ENCODE assay signal across 1 cellular context in the genomic region with DNA sequence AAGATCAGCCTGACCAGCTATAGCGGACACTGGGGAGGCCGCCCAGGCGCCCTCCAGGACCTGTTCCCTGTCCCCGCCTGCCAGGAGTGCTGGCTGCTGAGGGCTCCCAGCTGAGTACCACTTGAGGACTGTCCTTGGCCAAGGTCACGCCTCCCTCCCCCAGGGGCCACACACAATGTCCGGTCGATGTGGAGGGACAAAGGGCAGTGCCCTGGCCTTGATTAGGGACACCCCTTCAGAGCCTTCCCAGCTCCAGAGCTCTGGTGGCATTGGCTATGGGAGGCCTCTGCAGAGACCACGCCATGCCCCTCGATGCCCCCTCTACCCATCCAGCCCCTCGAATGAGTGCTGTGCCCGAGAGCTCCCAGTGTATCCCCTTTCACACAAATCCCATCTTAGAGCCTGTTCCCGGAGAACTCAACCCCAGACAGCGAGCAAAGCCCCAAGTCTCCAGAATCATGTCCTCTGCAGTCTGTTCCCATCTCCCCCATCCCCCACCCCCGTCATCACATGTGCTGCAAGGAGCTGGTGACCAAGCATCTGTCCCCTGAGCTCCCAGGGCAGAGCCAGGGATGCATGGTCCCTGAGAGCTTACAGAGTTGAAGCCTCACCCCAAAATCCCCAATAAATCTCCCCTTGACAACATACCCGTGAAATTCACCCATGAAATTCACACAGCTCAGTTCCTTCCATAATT.
TF ChIP-seq lines count a peak whose summit lies in the region.

No MANE protein-coding gene starts in this region.

TF ChIP-seq in HepG2, 621 proteins besides CTCF, POLR2A, EP300 and RAD21 (continued from another document and continues in another):
- TF ChIP-seq, protein P1, sequence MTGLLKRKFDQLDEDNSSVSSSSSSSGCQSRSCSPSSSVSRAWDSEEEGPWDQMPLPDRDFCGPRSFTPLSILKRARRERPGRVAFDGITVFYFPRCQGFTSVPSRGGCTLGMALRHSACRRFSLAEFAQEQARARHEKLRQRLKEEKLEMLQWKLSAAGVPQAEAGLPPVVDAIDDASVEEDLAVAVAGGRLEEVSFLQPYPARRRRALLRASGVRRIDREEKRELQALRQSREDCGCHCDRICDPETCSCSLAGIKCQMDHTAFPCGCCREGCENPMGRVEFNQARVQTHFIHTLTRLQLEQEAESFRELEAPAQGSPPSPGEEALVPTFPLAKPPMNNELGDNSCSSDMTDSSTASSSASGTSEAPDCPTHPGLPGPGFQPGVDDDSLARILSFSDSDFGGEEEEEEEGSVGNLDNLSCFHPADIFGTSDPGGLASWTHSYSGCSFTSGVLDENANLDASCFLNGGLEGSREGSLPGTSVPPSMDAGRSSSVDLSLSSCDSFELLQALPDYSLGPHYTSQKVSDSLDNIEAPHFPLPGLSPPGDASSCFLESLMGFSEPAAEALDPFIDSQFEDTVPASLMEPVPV (CRISPR knock-in tag; IDR thresholded peaks at IDR 0.05) = no peak
- TF ChIP-seq SRF (IDR thresholded peaks at IDR 0.05; ENCODE audit: low read depth, low read length) (no peak), HNRNPL (IDR thresholded peaks at IDR 0.05; ENCODE audit: low read depth, low read length) (0 out of 2 replicates have a peak, but pooled peaks have one; percentile 75), ZNF724P (CRISPR knock-in tag; IDR thresholded peaks at IDR 0.05; ENCODE audit: borderline replicate concordance) (no peak), MED1 (CRISPR knock-in tag; IDR thresholded peaks at IDR 0.05) (peak; percentile 89), ISL2 (CRISPR knock-in tag; IDR thresholded peaks at IDR 0.05) (peak; percentile 41; the same call in 1 of the 2 replicates), ZNF446 (CRISPR knock-in tag; IDR thresholded peaks at IDR 0.05) (0 out of 2 replicates have a peak, but pooled peaks have one; percentile 26), ARNT2 (CRISPR knock-in tag; IDR thresholded peaks at IDR 0.05; ENCODE audit: low read depth) (0 out of 2 replicates have a peak, but pooled peaks have one; percentile 11), MYC (CRISPR knock-in tag; IDR thresholded peaks at IDR 0.05; ENCODE audit: borderline replicate concordance) (0 out of 2 replicates have a peak, but pooled peaks have one; percentile 34), SOX13 (IDR thresholded peaks at IDR 0.05) (0 out of 2 replicates have a peak, but pooled peaks have one; percentile 20), SOX13 (CRISPR knock-in tag; conservative IDR thresholded peaks at IDR 0.05 in 1 of 2, IDR thresholded peaks at IDR 0.05 in 1 of 2) (peak in 1 of 2 experiments; percentile 87; a peak in 2 of 4 replicates), ZMYM3 (CRISPR knock-in tag; IDR thresholded peaks at IDR 0.05) (peak; percentile 72), ZFX (CRISPR knock-in tag; IDR thresholded peaks at IDR 0.05; ENCODE audit: low read depth) (peak; percentile 70), ZNF746 (CRISPR knock-in tag; IDR thresholded peaks at IDR 0.05) (peak; percentile 77), ZNF296 (CRISPR knock-in tag; conservative IDR thresholded peaks at IDR 0.05) (0 out of 2 replicates have a peak, but pooled peaks have one; percentile 17), ZMYM4 (CRISPR knock-in tag; IDR thresholded peaks at IDR 0.05) (peak; percentile 70), DPF2 (CRISPR knock-in tag; IDR thresholded peaks at IDR 0.05; ENCODE audit: borderline replicate concordance, low read depth) (peak; percentile 88)
- TF ChIP-seq, protein P2, sequence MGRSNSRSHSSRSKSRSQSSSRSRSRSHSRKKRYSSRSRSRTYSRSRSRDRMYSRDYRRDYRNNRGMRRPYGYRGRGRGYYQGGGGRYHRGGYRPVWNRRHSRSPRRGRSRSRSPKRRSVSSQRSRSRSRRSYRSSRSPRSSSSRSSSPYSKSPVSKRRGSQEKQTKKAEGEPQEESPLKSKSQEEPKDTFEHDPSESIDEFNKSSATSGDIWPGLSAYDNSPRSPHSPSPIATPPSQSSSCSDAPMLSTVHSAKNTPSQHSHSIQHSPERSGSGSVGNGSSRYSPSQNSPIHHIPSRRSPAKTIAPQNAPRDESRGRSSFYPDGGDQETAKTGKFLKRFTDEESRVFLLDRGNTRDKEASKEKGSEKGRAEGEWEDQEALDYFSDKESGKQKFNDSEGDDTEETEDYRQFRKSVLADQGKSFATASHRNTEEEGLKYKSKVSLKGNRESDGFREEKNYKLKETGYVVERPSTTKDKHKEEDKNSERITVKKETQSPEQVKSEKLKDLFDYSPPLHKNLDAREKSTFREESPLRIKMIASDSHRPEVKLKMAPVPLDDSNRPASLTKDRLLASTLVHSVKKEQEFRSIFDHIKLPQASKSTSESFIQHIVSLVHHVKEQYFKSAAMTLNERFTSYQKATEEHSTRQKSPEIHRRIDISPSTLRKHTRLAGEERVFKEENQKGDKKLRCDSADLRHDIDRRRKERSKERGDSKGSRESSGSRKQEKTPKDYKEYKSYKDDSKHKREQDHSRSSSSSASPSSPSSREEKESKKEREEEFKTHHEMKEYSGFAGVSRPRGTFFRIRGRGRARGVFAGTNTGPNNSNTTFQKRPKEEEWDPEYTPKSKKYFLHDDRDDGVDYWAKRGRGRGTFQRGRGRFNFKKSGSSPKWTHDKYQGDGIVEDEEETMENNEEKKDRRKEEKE (IDR thresholded peaks at IDR 0.05) = no peak
- TF ChIP-seq, protein P3, sequence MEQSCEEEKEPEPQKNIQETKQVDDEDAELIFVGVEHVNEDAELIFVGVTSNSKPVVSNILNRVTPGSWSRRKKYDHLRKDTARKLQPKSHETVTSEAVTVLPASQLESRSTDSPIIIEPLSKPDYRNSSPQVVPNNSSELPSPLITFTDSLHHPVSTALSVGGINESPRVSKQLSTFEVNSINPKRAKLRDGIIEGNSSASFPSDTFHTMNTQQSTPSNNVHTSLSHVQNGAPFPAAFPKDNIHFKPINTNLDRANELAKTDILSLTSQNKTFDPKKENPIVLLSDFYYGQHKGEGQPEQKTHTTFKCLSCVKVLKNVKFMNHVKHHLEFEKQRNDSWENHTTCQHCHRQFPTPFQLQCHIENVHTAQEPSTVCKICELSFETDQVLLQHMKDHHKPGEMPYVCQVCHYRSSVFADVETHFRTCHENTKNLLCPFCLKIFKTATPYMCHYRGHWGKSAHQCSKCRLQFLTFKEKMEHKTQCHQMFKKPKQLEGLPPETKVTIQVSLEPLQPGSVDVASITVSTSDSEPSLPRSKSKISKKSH (CRISPR knock-in tag; IDR thresholded peaks at IDR 0.05; ENCODE audit: borderline replicate concordance) = no peak; the same call in 1 of the 2 replicates
- TF ChIP-seq, protein P4, sequence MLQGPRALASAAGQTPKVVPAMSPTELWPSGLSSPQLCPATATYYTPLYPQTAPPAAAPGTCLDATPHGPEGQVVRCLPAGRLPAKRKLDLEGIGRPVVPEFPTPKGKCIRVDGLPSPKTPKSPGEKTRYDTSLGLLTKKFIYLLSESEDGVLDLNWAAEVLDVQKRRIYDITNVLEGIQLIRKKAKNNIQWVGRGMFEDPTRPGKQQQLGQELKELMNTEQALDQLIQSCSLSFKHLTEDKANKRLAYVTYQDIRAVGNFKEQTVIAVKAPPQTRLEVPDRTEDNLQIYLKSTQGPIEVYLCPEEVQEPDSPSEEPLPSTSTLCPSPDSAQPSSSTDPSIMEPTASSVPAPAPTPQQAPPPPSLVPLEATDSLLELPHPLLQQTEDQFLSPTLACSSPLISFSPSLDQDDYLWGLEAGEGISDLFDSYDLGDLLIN (CRISPR knock-in tag; IDR thresholded peaks at IDR 0.05; ENCODE audit: borderline replicate concordance) = no peak
- TF ChIP-seq, protein P5, sequence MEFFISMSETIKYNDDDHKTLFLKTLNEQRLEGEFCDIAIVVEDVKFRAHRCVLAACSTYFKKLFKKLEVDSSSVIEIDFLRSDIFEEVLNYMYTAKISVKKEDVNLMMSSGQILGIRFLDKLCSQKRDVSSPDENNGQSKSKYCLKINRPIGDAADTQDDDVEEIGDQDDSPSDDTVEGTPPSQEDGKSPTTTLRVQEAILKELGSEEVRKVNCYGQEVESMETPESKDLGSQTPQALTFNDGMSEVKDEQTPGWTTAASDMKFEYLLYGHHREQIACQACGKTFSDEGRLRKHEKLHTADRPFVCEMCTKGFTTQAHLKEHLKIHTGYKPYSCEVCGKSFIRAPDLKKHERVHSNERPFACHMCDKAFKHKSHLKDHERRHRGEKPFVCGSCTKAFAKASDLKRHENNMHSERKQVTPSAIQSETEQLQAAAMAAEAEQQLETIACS (CRISPR knock-in tag; IDR thresholded peaks at IDR 0.05) = no peak
- TF ChIP-seq, protein P6, sequence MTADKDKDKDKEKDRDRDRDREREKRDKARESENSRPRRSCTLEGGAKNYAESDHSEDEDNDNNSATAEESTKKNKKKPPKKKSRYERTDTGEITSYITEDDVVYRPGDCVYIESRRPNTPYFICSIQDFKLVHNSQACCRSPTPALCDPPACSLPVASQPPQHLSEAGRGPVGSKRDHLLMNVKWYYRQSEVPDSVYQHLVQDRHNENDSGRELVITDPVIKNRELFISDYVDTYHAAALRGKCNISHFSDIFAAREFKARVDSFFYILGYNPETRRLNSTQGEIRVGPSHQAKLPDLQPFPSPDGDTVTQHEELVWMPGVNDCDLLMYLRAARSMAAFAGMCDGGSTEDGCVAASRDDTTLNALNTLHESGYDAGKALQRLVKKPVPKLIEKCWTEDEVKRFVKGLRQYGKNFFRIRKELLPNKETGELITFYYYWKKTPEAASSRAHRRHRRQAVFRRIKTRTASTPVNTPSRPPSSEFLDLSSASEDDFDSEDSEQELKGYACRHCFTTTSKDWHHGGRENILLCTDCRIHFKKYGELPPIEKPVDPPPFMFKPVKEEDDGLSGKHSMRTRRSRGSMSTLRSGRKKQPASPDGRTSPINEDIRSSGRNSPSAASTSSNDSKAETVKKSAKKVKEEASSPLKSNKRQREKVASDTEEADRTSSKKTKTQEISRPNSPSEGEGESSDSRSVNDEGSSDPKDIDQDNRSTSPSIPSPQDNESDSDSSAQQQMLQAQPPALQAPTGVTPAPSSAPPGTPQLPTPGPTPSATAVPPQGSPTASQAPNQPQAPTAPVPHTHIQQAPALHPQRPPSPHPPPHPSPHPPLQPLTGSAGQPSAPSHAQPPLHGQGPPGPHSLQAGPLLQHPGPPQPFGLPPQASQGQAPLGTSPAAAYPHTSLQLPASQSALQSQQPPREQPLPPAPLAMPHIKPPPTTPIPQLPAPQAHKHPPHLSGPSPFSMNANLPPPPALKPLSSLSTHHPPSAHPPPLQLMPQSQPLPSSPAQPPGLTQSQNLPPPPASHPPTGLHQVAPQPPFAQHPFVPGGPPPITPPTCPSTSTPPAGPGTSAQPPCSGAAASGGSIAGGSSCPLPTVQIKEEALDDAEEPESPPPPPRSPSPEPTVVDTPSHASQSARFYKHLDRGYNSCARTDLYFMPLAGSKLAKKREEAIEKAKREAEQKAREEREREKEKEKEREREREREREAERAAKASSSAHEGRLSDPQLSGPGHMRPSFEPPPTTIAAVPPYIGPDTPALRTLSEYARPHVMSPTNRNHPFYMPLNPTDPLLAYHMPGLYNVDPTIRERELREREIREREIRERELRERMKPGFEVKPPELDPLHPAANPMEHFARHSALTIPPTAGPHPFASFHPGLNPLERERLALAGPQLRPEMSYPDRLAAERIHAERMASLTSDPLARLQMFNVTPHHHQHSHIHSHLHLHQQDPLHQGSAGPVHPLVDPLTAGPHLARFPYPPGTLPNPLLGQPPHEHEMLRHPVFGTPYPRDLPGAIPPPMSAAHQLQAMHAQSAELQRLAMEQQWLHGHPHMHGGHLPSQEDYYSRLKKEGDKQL (CRISPR knock-in tag; IDR thresholded peaks at IDR 0.05; ENCODE audit: low read depth) = peak; percentile 23; the same call in 1 of the 2 replicates
- TF ChIP-seq, protein P7, sequence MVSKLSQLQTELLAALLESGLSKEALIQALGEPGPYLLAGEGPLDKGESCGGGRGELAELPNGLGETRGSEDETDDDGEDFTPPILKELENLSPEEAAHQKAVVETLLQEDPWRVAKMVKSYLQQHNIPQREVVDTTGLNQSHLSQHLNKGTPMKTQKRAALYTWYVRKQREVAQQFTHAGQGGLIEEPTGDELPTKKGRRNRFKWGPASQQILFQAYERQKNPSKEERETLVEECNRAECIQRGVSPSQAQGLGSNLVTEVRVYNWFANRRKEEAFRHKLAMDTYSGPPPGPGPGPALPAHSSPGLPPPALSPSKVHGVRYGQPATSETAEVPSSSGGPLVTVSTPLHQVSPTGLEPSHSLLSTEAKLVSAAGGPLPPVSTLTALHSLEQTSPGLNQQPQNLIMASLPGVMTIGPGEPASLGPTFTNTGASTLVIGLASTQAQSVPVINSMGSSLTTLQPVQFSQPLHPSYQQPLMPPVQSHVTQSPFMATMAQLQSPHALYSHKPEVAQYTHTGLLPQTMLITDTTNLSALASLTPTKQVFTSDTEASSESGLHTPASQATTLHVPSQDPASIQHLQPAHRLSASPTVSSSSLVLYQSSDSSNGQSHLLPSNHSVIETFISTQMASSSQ (IDR thresholded peaks at IDR 0.05; ENCODE audit: low read depth) = no peak
- TF ChIP-seq, protein P7 (CRISPR knock-in tag; IDR thresholded peaks at IDR 0.05; ENCODE audit: borderline replicate concordance) = 0 out of 2 replicates have a peak, but pooled peaks have one; percentile 36
